ENCODE assay signal across 14 cellular contexts in the genomic region with DNA sequence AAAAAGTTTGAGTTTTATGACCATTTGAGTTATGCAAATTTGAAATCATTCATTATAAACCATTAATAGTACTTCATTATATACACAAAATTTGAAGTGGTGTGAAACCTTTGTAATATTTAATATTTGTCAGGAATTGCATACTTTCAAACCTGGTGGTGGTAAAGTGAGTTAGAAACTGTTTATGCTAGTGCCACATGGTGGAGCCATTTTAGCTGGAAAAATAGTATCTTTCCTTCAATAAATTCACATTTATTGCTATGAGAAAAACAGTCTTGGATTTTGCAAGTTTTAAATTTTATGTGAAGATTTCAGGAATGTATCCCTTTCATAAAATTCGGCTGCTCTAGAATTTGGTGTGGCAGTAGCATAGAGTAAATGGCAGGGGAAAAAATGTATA. TPM values are rescaled to one million over a fixed set of nuclear protein-coding genes. Genes with fewer than 3 reads are reported as not detected.
DNase-seq lines count a peak whose midpoint lies in the region; ATAC-seq, FAIRE-seq and TF ChIP-seq lines count a peak whose summit lies in the region.
"Had no signal": no experiment of that assay in that cellular context is flagged by ENCODE, and none has a peak within 500 bp of the region (broad histone marks: within the 10 kb centered on the region; RNA-seq: fewer than 3 reads in every experiment).

No MANE protein-coding gene starts in this region.

- H3K9me2 ChIP-seq in PC-3 (replicated peaks; ENCODE audit: low read length): no peaks in the 10 kb centered on the region

- H3K27ac ChIP-seq in PC-3 (ENCODE audit: low read length): no peak overlapping the region
- H3K27ac ChIP-seq in fibroblast of lung (ENCODE audit: insufficient read depth, low read length): no peak overlapping the region
- H3K27ac ChIP-seq: heart left ventricle, left lung, ovary, RWPE1 had no signal

- CTCF ChIA-PET in PC-3 (lab: Charles Lee): interaction anchor here (0.5 to 1.0 kb wide), 2 partner anchors 9 to 37 kb away, joined by 6 to 9 read pairs; no protein-coding TSS in a partner anchor

- FAIRE-seq in HTR-8/SVneo (lab: Jason Lieb, UNC): no peak

- no peaks in the 10 kb centered on the region for H3K4me1 Mint-ChIP-seq in activated T-cell treated with anti-CD3 and anti-CD28 coated beads, Interleukin-2, amount 50 U/mL, for 72 hours (ENCODE audit: low read depth)
- no peaks in the 10 kb centered on the region for H3K4me1 Mint-ChIP-seq in type B pancreatic cell (ENCODE audit: unreplicated experiment)

- H3K27ac Mint-ChIP-seq in activated T-cell treated with anti-CD3 and anti-CD28 coated beads, Interleukin-2, amount 50 U/mL, for 72 hours: peak overlapping the region; percentile 54
- no peak overlapping the region for H3K27ac Mint-ChIP-seq in type B pancreatic cell

- ATAC-seq in activated T-cell treated with anti-CD3 and anti-CD28 coated beads, Interleukin-2, amount 50 U/mL, for 72 hours (replicated peaks in 1 of 2): no peak
- no peak for ATAC-seq in PC-3
- no peak for ATAC-seq in GM21390 (IDR thresholded peaks at IDR 0.05; ENCODE audit: unreplicated experiment)
- ATAC-seq: heart left ventricle, left lung had no signal

- BruUV-seq in PC-3 (replicated peaks; lab: Mats Ljungman, UMichigan): no TSS peak

- H3K9me3 ChIP-seq in PC-3 (ENCODE audit: low read length): no peaks in the 10 kb centered on the region
- H3K9me3 ChIP-seq in fibroblast of lung (ENCODE audit: control insufficient read depth, insufficient read depth, low read depth, low read length): no peaks in the 10 kb centered on the region
- H3K9me3 ChIP-seq: left lung, ovary had no signal

- H3F3A ChIP-seq in PC-3 (ENCODE audit: low read length, unreplicated experiment): no peaks in the 10 kb centered on the region

- no peaks in the 10 kb centered on the region for H3K27me3 ChIP-seq in PC-3 (ENCODE audit: low read length)
- H3K27me3 ChIP-seq in fibroblast of lung (ENCODE audit: control insufficient read depth, insufficient read depth, low read length): no peaks in the 10 kb centered on the region
- H3K27me3 ChIP-seq: heart left ventricle, left lung, ovary had no signal

- no peak for DNase-seq in activated T-cell treated with anti-CD3 and anti-CD28 coated beads, Interleukin-2, amount 50 U/mL, for 72 hours
- no peak for DNase-seq in activated T-cell treated with anti-CD3 and anti-CD28 coated beads, Interleukin-2, amount 50 U/mL, for 48 hours
- DNase-seq in PC-3: peak; percentile 39
- DNase-seq in fibroblast of lung (ENCODE audit: low read depth in 2 of 2): peak in 1 of 2 donors; percentile 46
- DNase-seq in type B pancreatic cell (ENCODE audit: extremely low spot score, unreplicated experiment): no peak
- DNase-seq in stimulated activated CD4-positive, alpha-beta T cell treated with anti-CD3 and anti-CD28 coated beads, Interleukin-12 subunit alpha, Interleukin-12 subunit beta, amount 100 ng/mL, for 4 hours: no peak
- DNase-seq in HTR-8/SVneo (ENCODE audit: insufficient read length, low spot score): no peak
- DNase-seq: effector CD4-positive, alpha-beta T cell; heart left ventricle; left lung; ovary had no signal

- no peak overlapping the region for H3K4me2 ChIP-seq in PC-3 (ENCODE audit: low read length)
- no peak overlapping the region for H3K4me2 ChIP-seq in fibroblast of lung (ENCODE audit: extremely low read depth, insufficient read depth, low read length)

- H3K9ac ChIP-seq in PC-3 (ENCODE audit: low read length) (no peak overlapping the region), fibroblast of lung (ENCODE audit: insufficient read depth, low read length) (no peak overlapping the region)

- TF ChIP-seq CTCF in PC-3 (conservative IDR thresholded peaks at IDR 0.05; ENCODE audit: low read depth, low read length): peak; percentile 62
- peak; percentile 23 to 49 for TF ChIP-seq CTCF in fibroblast of lung (conservative IDR thresholded peaks at IDR 0.05 in 1 of 2, IDR thresholded peaks at IDR 0.05 in 1 of 2; ENCODE audit: low read depth in 1 of 2, low read length in 2 of 2)
- peak; percentile 53 for TF ChIP-seq CTCF in type B pancreatic cell (conservative IDR thresholded peaks at IDR 0.05)

- H2AFZ ChIP-seq in PC-3 (ENCODE audit: low read length) (no peak overlapping the region), fibroblast of lung (ENCODE audit: low read length) (no peak overlapping the region)

- no peaks in the 10 kb centered on the region for H3K27me3 Mint-ChIP-seq in activated T-cell treated with anti-CD3 and anti-CD28 coated beads, Interleukin-2, amount 50 U/mL, for 72 hours (ENCODE audit: low read depth)
- peaks cover 10% of the 10 kb centered on the region for H3K27me3 Mint-ChIP-seq in type B pancreatic cell

- intact Hi-C loops in PC-3 (cut with micrococcal nuclease): loop anchor here (1.0 kb wide), 1 partner anchor 37 kb away; no protein-coding TSS in a partner anchor

- H3K79me2 ChIP-seq in PC-3 (ENCODE audit: low read length) (no peaks in the 10 kb centered on the region), fibroblast of lung (ENCODE audit: control insufficient read depth, insufficient read depth, low read length) (no peaks in the 10 kb centered on the region)

- H3K9me3 Mint-ChIP-seq in activated T-cell treated with anti-CD3 and anti-CD28 coated beads, Interleukin-2, amount 50 U/mL, for 72 hours: no peaks in the 10 kb centered on the region
- H3K9me3 Mint-ChIP-seq in type B pancreatic cell: peaks cover 8% of the 10 kb centered on the region

- H3K4me3 Mint-ChIP-seq in activated T-cell treated with anti-CD3 and anti-CD28 coated beads, Interleukin-2, amount 50 U/mL, for 72 hours: no peak overlapping the region
- H3K4me3 Mint-ChIP-seq in type B pancreatic cell: no peak overlapping the region

- H3K4me3 ChIP-seq in PC-3 (ENCODE audit: low read length) (no peak overlapping the region), fibroblast of lung (replicated peaks in 1 of 4; ENCODE audit: control extremely low read depth in 1 of 4, insufficient read depth in 1 of 4, low read depth in 3 of 4, low read length in 4 of 4) (no peak overlapping the region)
- H3K4me3 ChIP-seq: heart left ventricle, left lung, ovary had no signal

- H3K36me3 ChIP-seq in PC-3 (ENCODE audit: low read depth, low read length) (no peaks in the 10 kb centered on the region), fibroblast of lung (ENCODE audit: control insufficient read depth, insufficient read depth, low read length) (no peaks in the 10 kb centered on the region)
- H3K36me3 ChIP-seq: heart left ventricle, left lung, ovary had no signal

- H4K20me1 ChIP-seq in PC-3 (ENCODE audit: low read length): no peaks in the 10 kb centered on the region
- H4K20me1 ChIP-seq in fibroblast of lung (ENCODE audit: control insufficient read depth, extremely low read depth, insufficient read depth, low read length): no peaks in the 10 kb centered on the region

- POLR2A ChIA-PET in PC-3 (lab: Charles Lee; ENCODE audit: unreplicated experiment): no interaction called here

- H3K4me1 ChIP-seq in PC-3 (ENCODE audit: insufficient read depth, low read length) (no peaks in the 10 kb centered on the region), fibroblast of lung (ENCODE audit: control insufficient read depth, extremely low read depth, insufficient read depth, low read length) (no peaks in the 10 kb centered on the region)
- H3K4me1 ChIP-seq: heart left ventricle, left lung had no signal

- peaks cover 0 to 2% of the 10 kb centered on the region in 2 donors for H3K36me3 Mint-ChIP-seq in activated T-cell treated with anti-CD3 and anti-CD28 coated beads, Interleukin-2, amount 50 U/mL, for 72 hours (ENCODE audit: insufficient read depth in 2 of 2)
- H3K36me3 Mint-ChIP-seq in type B pancreatic cell: no peaks in the 10 kb centered on the region

RNA-seq across cellular contexts. Expression of a gene that starts 7.3 kb away (rescaled TPM):
- total RNA-seq in activated T-cell treated with anti-CD3 and anti-CD28 coated beads, Interleukin-2, amount 50 U/mL, for 72 hours: 10 to 100 TPM; 49.5 to 63.9 TPM
- total RNA-seq in PC-3 (2014; rRNA removed): 15.9 and 19.1 TPM in 2 replicates
- 23.0 and 27.5 TPM in 2 replicates for total RNA-seq in fibroblast of lung
- 25.7 and 26.1 TPM in 2 replicates for polyA plus RNA-seq in fibroblast of lung
- polyA plus RNA-seq in fibroblast of lung (2012): 27.3 and 29.8 TPM in 2 replicates
- 8.3 and 12.6 TPM in 2 replicates for polyA minus RNA-seq in fibroblast of lung (ENCODE audit: low replicate concordance)
- total RNA-seq in type B pancreatic cell (ENCODE audit: low replicate concordance): 28.3 and 58.2 TPM in 2 replicates

RNA-seq across cellular contexts. Expression of a gene that starts 34.9 kb away (rescaled TPM):
- total RNA-seq in activated T-cell treated with anti-CD3 and anti-CD28 coated beads, Interleukin-2, amount 50 U/mL, for 72 hours: not detected
- total RNA-seq in PC-3 (2014; rRNA removed) (not detected in 2 replicates), fibroblast of lung (not detected in 2 replicates), type B pancreatic cell (ENCODE audit: low replicate concordance) (0.24 TPM in 1 of 2 replicates, not detected in the other)
- polyA plus RNA-seq in fibroblast of lung: not detected in 2 replicates
- polyA plus RNA-seq in fibroblast of lung (2012): not detected in 2 replicates
- not detected in 2 replicates for polyA minus RNA-seq in fibroblast of lung (ENCODE audit: low replicate concordance)
- total RNA-seq: heart left ventricle, left lung, ureter had no signal
- polyA plus RNA-seq: heart left ventricle, ovary had no signal
